Comparison of ENCODE assay signal across 13 cellular contexts in the genomic region with DNA sequence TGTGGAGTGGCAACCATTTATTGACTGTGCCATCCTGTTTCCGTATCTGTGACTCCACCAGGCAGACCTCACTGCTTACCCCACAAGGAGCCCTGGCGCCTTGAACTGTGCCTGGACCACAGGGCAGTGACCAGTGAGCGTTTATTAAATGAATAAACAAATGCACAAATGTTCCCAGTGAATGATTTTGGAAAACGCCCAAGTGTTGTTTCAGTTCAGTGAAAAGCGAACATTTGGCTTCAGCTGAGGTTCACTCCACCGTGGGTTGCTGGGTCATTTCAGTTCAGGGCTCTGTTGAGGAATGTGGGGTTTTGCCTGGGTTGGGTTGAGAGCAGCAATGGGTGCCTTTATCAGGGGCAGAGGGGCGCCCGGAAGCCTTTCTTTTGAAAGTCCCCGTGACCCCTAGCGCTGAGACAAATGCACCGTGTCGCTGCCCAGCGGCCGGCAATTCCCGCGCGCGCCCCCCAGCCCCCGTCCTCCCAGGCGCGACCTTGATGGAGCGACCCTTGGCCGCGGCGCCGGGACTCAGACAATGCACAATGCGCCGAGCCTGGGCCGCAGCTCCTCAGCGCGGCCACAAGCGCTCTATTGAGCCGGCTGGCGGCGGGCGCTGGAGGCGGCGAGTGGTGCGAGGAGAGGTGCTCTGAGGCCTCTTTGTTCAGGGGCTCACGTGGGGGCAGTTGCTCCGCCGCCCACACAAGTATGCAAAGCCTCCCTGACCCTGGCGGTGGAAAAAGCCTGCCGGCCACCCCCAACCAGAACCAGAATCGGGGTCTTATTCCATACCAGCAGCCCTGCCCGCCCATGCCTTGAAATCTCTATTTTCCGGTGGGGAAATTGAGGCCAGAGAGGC. TPM values are rescaled to one million over a fixed set of nuclear protein-coding genes. Genes with fewer than 3 reads are reported as not detected.
DNase-seq lines count a peak whose midpoint lies in the region; ATAC-seq and TF ChIP-seq lines count a peak whose summit lies in the region.
"Had no signal": no experiment of that assay in that cellular context is flagged by ENCODE, and none has a peak within 500 bp of the region (broad histone marks: within the 10 kb centered on the region; RNA-seq: fewer than 3 reads in every experiment).

No MANE protein-coding gene starts in this region.

- intact Hi-C loops in Right ventricle myocardium inferior (cut with DNase I) (no loop called here), cardiac septum (cut with DNase I) (loop anchor here (5.0 kb wide), 1 partner anchor 62 kb away; no protein-coding TSS in a partner anchor), heart right ventricle (cut with DNase I) (loop anchor here in 1 of 10 donors (5.0 kb wide), 2 partner anchors 38 to 47 kb away; no protein-coding TSS in a partner anchor), upper lobe of right lung (cut with DNase I) (no loop called here), A673 (cut with micrococcal nuclease; ENCODE audit: unreplicated experiment) (loop anchor here (10.0 kb wide), 1 partner anchor 265 kb away; no protein-coding TSS in a partner anchor)

- H3K4me3 ChIP-seq in heart right ventricle, result peak overlapping the region in 2 of 10 donors; percentile 6 to 14
- H3K4me3 ChIP-seq in upper lobe of right lung, result no peak overlapping the region
- no peak overlapping the region for H3K4me3 ChIP-seq in A673 (ENCODE audit: low read depth, low read length, poor library complexity, severe bottlenecking)

- peaks cover 0 to 42% (median 4%) of the 10 kb centered on the region in 9 donors for H3K4me1 ChIP-seq in heart right ventricle
- H3K4me1 ChIP-seq in upper lobe of right lung, result peaks cover 4% of the 10 kb centered on the region
- no peaks in the 10 kb centered on the region for H3K4me1 ChIP-seq in A673 (ENCODE audit: insufficient read depth, low read length, poor library complexity, severe bottlenecking)

- peaks cover 0 to 2% (median 0%) of the 10 kb centered on the region in 11 donors for H3K9me3 ChIP-seq in heart right ventricle
- no peaks in the 10 kb centered on the region for H3K9me3 ChIP-seq in upper lobe of right lung
- H3K9me3 ChIP-seq in A673 (ENCODE audit: low read depth, low read length, poor library complexity, severe bottlenecking), result no peaks in the 10 kb centered on the region

- no peak for DNase-seq in Right ventricle myocardium inferior (ENCODE audit: missing footprints)
- no peak for DNase-seq in cardiac septum (ENCODE audit: low spot score)
- no peak for DNase-seq in heart right ventricle
- DNase-seq in midbrain (lab: John Stamatoyannopoulos, UW), result peak; percentile 87
- no peak for DNase-seq in upper lobe of right lung
- DNase-seq in KG1 (lab: John Stamatoyannopoulos, UW), result no peak
- no peak for DNase-seq in A673 (ENCODE audit: low spot score)
- DNase-seq: activated CD4-positive, alpha-beta T cell treated with anti-CD3 and anti-CD28 coated beads, Interleukin-2, amount 50 U/mL, for 1 hour; activated naive CD8-positive, alpha-beta T cell treated with anti-CD3 and anti-CD28 coated beads for 36 hours; EL; NCI-H526 had no signal

- BruUV-seq in A673 (replicated peaks; lab: Mats Ljungman, UMichigan), result no TSS peak

- CTCF ChIA-PET in A673 (lab: Charles Lee), result no interaction called here

- H3K36me3 ChIP-seq in heart right ventricle (no peaks in the 10 kb centered on the region), upper lobe of right lung (no peaks in the 10 kb centered on the region), A673 (ENCODE audit: insufficient read depth, low read length, poor library complexity, severe bottlenecking) (no peaks in the 10 kb centered on the region)

- ATAC-seq in Right ventricle myocardium inferior, result peak; percentile 32
- peak in 6 of 8 donors; percentile 39 to 59 (median 46) for ATAC-seq in heart right ventricle
- peak; percentile 28 for ATAC-seq in upper lobe of right lung
- ATAC-seq in GM18868 (IDR thresholded peaks at IDR 0.05; ENCODE audit: unreplicated experiment), result no peak

- 24 to 31% methylated on average over 47 of the region's 47 CpGs for WGBS in heart right ventricle, 2 donors

- POLR2A ChIA-PET in A673 (lab: Charles Lee; ENCODE audit: low non-redundant PET), result no interaction called here

- TF ChIP-seq CTCF in heart right ventricle (IDR thresholded peaks at IDR 0.05) (peak in 1 of 9 donors; percentile 16), upper lobe of right lung (IDR thresholded peaks at IDR 0.05) (no peak), A673 (conservative IDR thresholded peaks at IDR 0.05; ENCODE audit: low read depth, low read length) (no peak)

- H3K27ac ChIP-seq in heart right ventricle (peak overlapping the region in 4 of 10 donors; percentile 32 to 56 (median 41)), upper lobe of right lung (no peak overlapping the region), A673 (ENCODE audit: low read depth, low read length, poor library complexity, severe bottlenecking) (no peak overlapping the region)
- H3K27ac ChIP-seq: epithelial cell of prostate had no signal

- peaks cover 0 to 49% (median 27%) of the 10 kb centered on the region in 7 donors for H3K27me3 ChIP-seq in heart right ventricle
- H3K27me3 ChIP-seq in upper lobe of right lung, result peaks cover 32% of the 10 kb centered on the region
- H3K27me3 ChIP-seq in A673 (replicated peaks; ENCODE audit: insufficient read depth, low read depth, low read length, poor library complexity), result no peaks in the 10 kb centered on the region

RNA-seq across cellular contexts. Expression of gene CLMN, which starts 40.5 kb away (rescaled TPM):
- total RNA-seq in Right ventricle myocardium inferior (7.6 TPM), cardiac septum (6.0 TPM), heart right ventricle (10 to 100 TPM in 2 of 10 donors, 1 to 10 TPM in 8; 3.7 to 14.5 (median 5.9) TPM), upper lobe of right lung (19.3 TPM), A673 (2021) (8.6 and 12.2 TPM in 2 replicates)
- 1 to 10 TPM; 2.6 to 6.1 TPM for polyA plus RNA-seq in heart right ventricle

Comparison
In these comparisons a context has a peak if more than half of its experiments do, and no peak if none do; other contexts are left out.
1. intact Hi-C loops: an anchor here in cardiac septum (5.0 kb wide) and A673 (10.0 kb wide); none called in Right ventricle myocardium inferior and upper lobe of right lung.